Comparison of ENCODE assay signal across 11 cellular contexts in genomic region chr15:38554354-38554753, GRCh38. TPM values are rescaled to one million over a fixed set of nuclear protein-coding genes. Genes with fewer than 3 reads are reported as not detected.
DNase-seq lines count a peak whose midpoint lies in the region; ATAC-seq, FAIRE-seq and TF ChIP-seq lines count a peak whose summit lies in the region.
"Had no signal": no experiment of that assay in that cellular context is flagged by ENCODE, and none has a peak within 500 bp of the region (broad histone marks: within the 10 kb centered on the region; RNA-seq: fewer than 3 reads in every experiment).

No MANE protein-coding gene starts in this region.

- H4K20me1 ChIP-seq in OCI-LY3 (ENCODE audit: insufficient read depth, low read length): peaks cover 50% of the 10 kb centered on the region

- no peak overlapping the region for H3K4me3 ChIP-seq in OCI-LY3 (ENCODE audit: low read length)
- H3K4me3 ChIP-seq in esophagus muscularis mucosa: no peak overlapping the region

- H3K36me3 ChIP-seq in OCI-LY3 (replicated peaks; ENCODE audit: low read depth, low read length) (peaks cover 66% of the 10 kb centered on the region), esophagus muscularis mucosa (no peaks in the 10 kb centered on the region)

- no peak overlapping the region for H3K9ac ChIP-seq in OCI-LY3 (ENCODE audit: low read length)

- no peak overlapping the region for H3K27ac ChIP-seq in OCI-LY3 (ENCODE audit: low read length)
- H3K27ac ChIP-seq in esophagus muscularis mucosa (replicated peaks in 1 of 4): no peak overlapping the region
- H3K27ac ChIP-seq: HL-60 had no signal

- peak overlapping the region; percentile 50 to 88 (median 76) for H3K27ac Mint-ChIP-seq in immature natural killer cell

- H3K9me3 ChIP-seq in OCI-LY3 (ENCODE audit: insufficient read depth, low read length) (no peaks in the 10 kb centered on the region), esophagus muscularis mucosa (no peaks in the 10 kb centered on the region)

- H3K4me1 Mint-ChIP-seq in immature natural killer cell: peaks cover 91 to 100% of the 10 kb centered on the region in 2 donors

- no peak for TF ChIP-seq EP300 in esophagus muscularis mucosa (IDR thresholded peaks at IDR 0.05)

- FAIRE-seq in GM12891 (lab: Jason Lieb, UNC): peak; percentile 84

- H3K4me3 Mint-ChIP-seq in immature natural killer cell: peak overlapping the region in 1 of 5 donors; percentile 23

- H3K9me3 Mint-ChIP-seq in immature natural killer cell: no peaks in the 10 kb centered on the region

- TF ChIP-seq POLR2A in GM12891 (IDR thresholded peaks at IDR 0.05; ENCODE audit: low read depth, low read length) (no peak), esophagus muscularis mucosa (IDR thresholded peaks at IDR 0.05; ENCODE audit: low read depth) (no peak)

- DNase-seq in GM12891 (ENCODE audit: insufficient read length, low spot score): no peak
- DNase-seq in immature natural killer cell: no peak
- no peak for DNase-seq in NCI-H226
- no peak for DNase-seq in esophagus muscularis mucosa (ENCODE audit: extremely low spot score)
- no peak for DNase-seq in NCI-H774 (lab: John Stamatoyannopoulos, UW)
- DNase-seq: NCI-H82, occipital lobe had no signal

- ATAC-seq in GM21515 (IDR thresholded peaks at IDR 0.05; ENCODE audit: unreplicated experiment) (peak; percentile 51), GM21423 (IDR thresholded peaks at IDR 0.05; ENCODE audit: unreplicated experiment) (no peak)

- WGBS in esophagus muscularis mucosa: 89% methylated on average over 4 of the region's 4 CpGs

- peaks cover 86% of the 10 kb centered on the region for H3K79me2 ChIP-seq in OCI-LY3 (ENCODE audit: low read length)

- H2AFZ ChIP-seq in OCI-LY3 (ENCODE audit: low read depth, low read length): no peak overlapping the region

- H3K4me1 ChIP-seq in OCI-LY3 (ENCODE audit: low read length): peaks cover 27% of the 10 kb centered on the region
- no peaks in the 10 kb centered on the region for H3K4me1 ChIP-seq in esophagus muscularis mucosa

- H3K27me3 Mint-ChIP-seq in immature natural killer cell (ENCODE audit: low read depth in 3 of 3): peaks cover 0 to 2% (median 0%) of the 10 kb centered on the region in 3 donors

- intact Hi-C loops in esophagus muscularis mucosa (cut with DNase I): no loop called here

- peaks cover 9 to 43% (median 18%) of the 10 kb centered on the region in 3 donors for H3K36me3 Mint-ChIP-seq in immature natural killer cell

- no peaks in the 10 kb centered on the region for H3K27me3 ChIP-seq in OCI-LY3 (ENCODE audit: low read depth, low read length)
- no peaks in the 10 kb centered on the region for H3K27me3 ChIP-seq in esophagus muscularis mucosa

- TF ChIP-seq CTCF in OCI-LY3 (IDR thresholded peaks at IDR 0.05; ENCODE audit: low read depth, low read length) (no peak), esophagus muscularis mucosa (IDR thresholded peaks at IDR 0.05) (no peak)

- peak overlapping the region; percentile 48 for H3K4me2 ChIP-seq in OCI-LY3 (ENCODE audit: low read length)

TF ChIP-seq in GM12891, 5 proteins besides CTCF, POLR2A, EP300 and RAD21:
- TF ChIP-seq PAX5 (IDR thresholded peaks at IDR 0.05; ENCODE audit: insufficient read depth, low read length, severe bottlenecking) (no peak), TAF1 (IDR thresholded peaks at IDR 0.05; ENCODE audit: low read depth, low read length) (no peak; the same call in 1 of the 2 replicates), POLR2AphosphoS5 (IDR thresholded peaks at IDR 0.05; ENCODE audit: low read depth, low read length) (no peak), SPI1 (IDR thresholded peaks at IDR 0.05; ENCODE audit: low read depth, low read length) (no peak), POU2F2 (IDR thresholded peaks at IDR 0.05; ENCODE audit: low read depth, low read length) (peak; percentile 61)

RNA-seq across cellular contexts. Expression of gene RASGRP1, which starts 10.3 kb away (rescaled TPM):
- 6.3 TPM for polyA plus RNA-seq in GM12891 (2012; ENCODE audit: low read depth, missing spikeins)
- 10 to 100 TPM; 21.9 to 63.9 (median 22.7) TPM for polyA plus RNA-seq in immature natural killer cell
- under 1 TPM; 0.29 to 0.99 (median 0.66) TPM for total RNA-seq in esophagus muscularis mucosa
